22 cellular contexts compared by ENCODE assay signal in genomic region chr3:124999317-124999716, GRCh38. TPM values are rescaled to one million over a fixed set of nuclear protein-coding genes. Genes with fewer than 3 reads are reported as not detected.
DNase-seq lines count a peak whose midpoint lies in the region; ATAC-seq and TF ChIP-seq lines count a peak whose summit lies in the region.
"Had no signal": no experiment of that assay in that cellular context is flagged by ENCODE, and none has a peak within 500 bp of the region (broad histone marks: within the 10 kb centered on the region; RNA-seq: fewer than 3 reads in every experiment).

No MANE protein-coding gene starts in this region.

- WGBS in body of pancreas, 2 donors, result 4 to 33% methylated on average over 1 of the region's 1 CpG
- 18 to 20% methylated on average over 1 of the region's 1 CpG for WGBS in heart right ventricle, 2 donors
- 33 to 80% methylated on average over 1 of the region's 1 CpG for WGBS in upper lobe of left lung, 2 donors

- no peak for TF ChIP-seq EP300 in upper lobe of left lung (IDR thresholded peaks at IDR 0.05)

- H3K36me3 ChIP-seq in body of pancreas (replicated peaks in 1 of 2; ENCODE audit: insufficient read depth in 1 of 2, low read depth in 2 of 2), result no peaks in the 10 kb centered on the region
- H3K36me3 ChIP-seq in heart right ventricle, result peaks cover 0 to 100% (median 67%) of the 10 kb centered on the region in 9 donors
- peaks cover 9 to 60% (median 16%) of the 10 kb centered on the region in 3 experiments for H3K36me3 ChIP-seq in naive thymus-derived CD4-positive, alpha-beta T cell (ENCODE audit: control insufficient read depth in 2 of 3, insufficient read depth in 3 of 3, low read length in 3 of 3)
- peaks cover 9 to 96% (median 48%) of the 10 kb centered on the region in 4 donors for H3K36me3 ChIP-seq in upper lobe of left lung

- H3K36me3 Mint-ChIP-seq in naive thymus-derived CD4-positive, alpha-beta T cell, result peaks cover 8 to 65% (median 33%) of the 10 kb centered on the region in 5 donors

- POLR2A ChIA-PET in naive thymus-derived CD4-positive, alpha-beta T cell (lab: Charles Lee), result interaction anchor here (2.3 kb wide), 1 partner anchor 53 kb away, joined by 9 read pairs; no protein-coding TSS in a partner anchor

- intact Hi-C loops in body of pancreas (cut with DNase I), result no loop called here
- intact Hi-C loops in heart right ventricle (cut with DNase I), result loop anchor here (2.0 to 10.0 kb wide), 11 partner anchors 53 to 438 kb away; partner anchors contain the start of genes HEG1 (in 2 of the 10) and ZNF148 (in 1 of the 10)
- intact Hi-C loops in naive thymus-derived CD4-positive, alpha-beta T cell (cut with micrococcal nuclease), result loop anchor here in 1 of 2 donors (5.0 kb wide), 1 partner anchor 237 kb away; no protein-coding TSS in a partner anchor

- no peak for TF ChIP-seq CTCF in body of pancreas (IDR thresholded peaks at IDR 0.05)
- TF ChIP-seq CTCF in heart right ventricle (IDR thresholded peaks at IDR 0.05), result no peak
- no peak for TF ChIP-seq CTCF in upper lobe of left lung (IDR thresholded peaks at IDR 0.05)

- peak; percentile 28 to 56 (median 52) for DNase-seq in body of pancreas
- DNase-seq in heart right ventricle, result no peak
- no peak for DNase-seq in naive thymus-derived CD4-positive, alpha-beta T cell
- no peak for DNase-seq in upper lobe of left lung
- no peak for DNase-seq in dedifferentiated amniotic fluid mesenchymal stem cell (ENCODE audit: extremely low spot score)
- DNase-seq in NK-92 (lab: John Stamatoyannopoulos, UW; ENCODE audit: unreplicated experiment), result no peak
- no peak for DNase-seq in kidney glomerular epithelial cell (lab: John Stamatoyannopoulos, UW)
- DNase-seq: activated CD4-positive, alpha-beta T cell treated with anti-CD3 and anti-CD28 coated beads for 48 hours; activated T-cell treated with anti-CD3 and anti-CD28 coated beads, Interleukin-2, amount 50 U/mL, for 24 hours; amygdala; dorsolateral prefrontal cortex; H9; NCI-H1436 treated with DMSO at 0.1 percent for 48 hours; NCI-H510A; nephron progenitor cell; NK-92 treated with Interleukin-12 subunit alpha and Interleukin-12 subunit beta, amount 100 ng/mL, for 24 hours; PC-9; SJCRH30 had no signal

- H3K27ac Mint-ChIP-seq in naive thymus-derived CD4-positive, alpha-beta T cell, result peak overlapping the region in 6 of 9 donors; percentile 42 to 99 (median 74)
- H3K27ac Mint-ChIP-seq: activated T-cell treated with anti-CD3 and anti-CD28 coated beads, Interleukin-2, amount 50 U/mL, for 24 hours; nephron progenitor cell; T-helper 1 cell treated with Interleukin-12 subunit alpha and Interleukin-12 subunit beta and Interleukin-4 antibody, amounts not matched to agents 30 μg/mL and 1 μg/mL, for 36 hours had no signal

- TF ChIP-seq POLR2A in body of pancreas (IDR thresholded peaks at IDR 0.05) (no peak), upper lobe of left lung (IDR thresholded peaks at IDR 0.05) (no peak)

- H3K27ac ChIP-seq in body of pancreas (peak overlapping the region; percentile 28 to 66 (median 50)), heart right ventricle (peak overlapping the region in 9 of 10 donors; percentile 16 to 84 (median 50)), upper lobe of left lung (peak overlapping the region in 3 of 4 donors; percentile 41 to 70 (median 42))
- H3K27ac ChIP-seq in naive thymus-derived CD4-positive, alpha-beta T cell (ENCODE audit: low read depth, low read length), result no peak overlapping the region
- H3K27ac ChIP-seq: epithelial cell of prostate, PC-9, SJCRH30, thoracic aorta had no signal

- no peaks in the 10 kb centered on the region for H3K27me3 Mint-ChIP-seq in naive thymus-derived CD4-positive, alpha-beta T cell
- H3K27me3 Mint-ChIP-seq: activated T-cell treated with anti-CD3 and anti-CD28 coated beads, Interleukin-2, amount 50 U/mL, for 24 hours; central memory CD8-positive, alpha-beta T cell had no signal

- H3K4me3 ChIP-seq in body of pancreas (no peak overlapping the region), heart right ventricle (no peak overlapping the region), upper lobe of left lung (no peak overlapping the region)
- H3K4me3 ChIP-seq in naive thymus-derived CD4-positive, alpha-beta T cell (ENCODE audit: low read length), result no peak overlapping the region
- H3K4me3 ChIP-seq: dorsolateral prefrontal cortex, PC-9, SJCRH30, thoracic aorta had no signal

- H3K4me1 ChIP-seq in body of pancreas, result peaks cover 60% of the 10 kb centered on the region
- peaks cover 23 to 100% (median 77%) of the 10 kb centered on the region in 9 donors for H3K4me1 ChIP-seq in heart right ventricle
- H3K4me1 ChIP-seq in naive thymus-derived CD4-positive, alpha-beta T cell (ENCODE audit: control insufficient read depth in 2 of 2, insufficient read depth in 2 of 2, low read length in 2 of 2), result peaks cover 0 to 28% of the 10 kb centered on the region in 2 donors
- peaks cover 39 to 52% (median 45%) of the 10 kb centered on the region in 4 donors for H3K4me1 ChIP-seq in upper lobe of left lung

- CTCF ChIA-PET in naive thymus-derived CD4-positive, alpha-beta T cell (lab: Charles Lee), result interaction anchor here (0.8 to 1.9 kb wide), 4 partner anchors 16 to 441 kb away, joined by 3 to 4 read pairs (median 4); no protein-coding TSS in a partner anchor

- H3K4me3 Mint-ChIP-seq in naive thymus-derived CD4-positive, alpha-beta T cell, result no peak overlapping the region
- H3K4me3 Mint-ChIP-seq: activated T-cell treated with anti-CD3 and anti-CD28 coated beads, Interleukin-2, amount 50 U/mL, for 24 hours; central memory CD8-positive, alpha-beta T cell; H9; nephron progenitor cell; T-helper 1 cell treated with Interleukin-12 subunit alpha and Interleukin-12 subunit beta and Interleukin-4 antibody, amounts not matched to agents 30 μg/mL and 1 μg/mL, for 36 hours had no signal

- peaks cover 10 to 66% (median 50%) of the 10 kb centered on the region in 7 donors for H3K4me1 Mint-ChIP-seq in naive thymus-derived CD4-positive, alpha-beta T cell
- H3K4me1 Mint-ChIP-seq: central memory CD8-positive, alpha-beta T cell had no signal

- H3K27me3 ChIP-seq in body of pancreas (no peaks in the 10 kb centered on the region), heart right ventricle (no peaks in the 10 kb centered on the region), upper lobe of left lung (no peaks in the 10 kb centered on the region)
- no peaks in the 10 kb centered on the region for H3K27me3 ChIP-seq in naive thymus-derived CD4-positive, alpha-beta T cell (ENCODE audit: control insufficient read depth in 2 of 2, insufficient read depth in 2 of 2, low read length in 2 of 2)
- H3K27me3 ChIP-seq: dorsolateral prefrontal cortex, SJCRH30 had no signal

- no peak for ATAC-seq in body of pancreas
- ATAC-seq in heart right ventricle, result peak in 3 of 8 donors; percentile 21 to 27 (median 21)
- no peak for ATAC-seq in naive thymus-derived CD4-positive, alpha-beta T cell
- no peak for ATAC-seq in upper lobe of left lung (ENCODE audit: low FRiP score in 2 of 2)

- H3K9me3 ChIP-seq in body of pancreas, result no peaks in the 10 kb centered on the region
- H3K9me3 ChIP-seq in heart right ventricle, result no peaks in the 10 kb centered on the region
- no peaks in the 10 kb centered on the region for H3K9me3 ChIP-seq in naive thymus-derived CD4-positive, alpha-beta T cell (ENCODE audit: control insufficient read depth in 2 of 3, low read length in 3 of 3)
- no peaks in the 10 kb centered on the region for H3K9me3 ChIP-seq in upper lobe of left lung
- H3K9me3 ChIP-seq: SJCRH30, thoracic aorta had no signal

- no peaks in the 10 kb centered on the region for H3K9me3 Mint-ChIP-seq in naive thymus-derived CD4-positive, alpha-beta T cell
- H3K9me3 Mint-ChIP-seq: activated T-cell treated with anti-CD3 and anti-CD28 coated beads, Interleukin-2, amount 50 U/mL, for 24 hours; central memory CD8-positive, alpha-beta T cell; H9; nephron progenitor cell; T-helper 1 cell treated with Interleukin-12 subunit alpha and Interleukin-12 subunit beta and Interleukin-4 antibody, amounts not matched to agents 30 μg/mL and 1 μg/mL, for 36 hours had no signal

RNA-seq across cellular contexts. Expression of gene HEG1, which starts 56.5 kb away (rescaled TPM):
- total RNA-seq in body of pancreas, result 10 to 100 TPM; 45.7 to 46.1 TPM
- 100 to 1,000 TPM in 7 of 10 donors, 10 to 100 TPM in 3; 79.0 to 186 (median 143) TPM for total RNA-seq in heart right ventricle
- 10 to 100 TPM; 12.2 to 25.4 TPM for polyA plus RNA-seq in heart right ventricle
- 10 to 100 TPM; 16.9 to 45.4 (median 20.0) TPM for total RNA-seq in naive thymus-derived CD4-positive, alpha-beta T cell
- polyA plus RNA-seq in naive thymus-derived CD4-positive, alpha-beta T cell, result 1 to 10 TPM; 2.1 to 5.4 TPM
- total RNA-seq in upper lobe of left lung, result 100 to 1,000 TPM in 3 of 6 donors, 10 to 100 TPM in 3; 45.1 to 168 (median 100) TPM

Comparison
In these comparisons a context has a peak if more than half of its experiments do, and no peak if none do; other contexts are left out.
1. DNase-seq: peak in body of pancreas (4 of 4); none in heart right ventricle (0 of 2), naive thymus-derived CD4-positive, alpha-beta T cell (0 of 9), upper lobe of left lung (0 of 2), dedifferentiated amniotic fluid mesenchymal stem cell (single experiment), NK-92 (single experiment) and kidney glomerular epithelial cell (single experiment).